ENCODE assay signal across 8 cellular contexts in the genomic region with DNA sequence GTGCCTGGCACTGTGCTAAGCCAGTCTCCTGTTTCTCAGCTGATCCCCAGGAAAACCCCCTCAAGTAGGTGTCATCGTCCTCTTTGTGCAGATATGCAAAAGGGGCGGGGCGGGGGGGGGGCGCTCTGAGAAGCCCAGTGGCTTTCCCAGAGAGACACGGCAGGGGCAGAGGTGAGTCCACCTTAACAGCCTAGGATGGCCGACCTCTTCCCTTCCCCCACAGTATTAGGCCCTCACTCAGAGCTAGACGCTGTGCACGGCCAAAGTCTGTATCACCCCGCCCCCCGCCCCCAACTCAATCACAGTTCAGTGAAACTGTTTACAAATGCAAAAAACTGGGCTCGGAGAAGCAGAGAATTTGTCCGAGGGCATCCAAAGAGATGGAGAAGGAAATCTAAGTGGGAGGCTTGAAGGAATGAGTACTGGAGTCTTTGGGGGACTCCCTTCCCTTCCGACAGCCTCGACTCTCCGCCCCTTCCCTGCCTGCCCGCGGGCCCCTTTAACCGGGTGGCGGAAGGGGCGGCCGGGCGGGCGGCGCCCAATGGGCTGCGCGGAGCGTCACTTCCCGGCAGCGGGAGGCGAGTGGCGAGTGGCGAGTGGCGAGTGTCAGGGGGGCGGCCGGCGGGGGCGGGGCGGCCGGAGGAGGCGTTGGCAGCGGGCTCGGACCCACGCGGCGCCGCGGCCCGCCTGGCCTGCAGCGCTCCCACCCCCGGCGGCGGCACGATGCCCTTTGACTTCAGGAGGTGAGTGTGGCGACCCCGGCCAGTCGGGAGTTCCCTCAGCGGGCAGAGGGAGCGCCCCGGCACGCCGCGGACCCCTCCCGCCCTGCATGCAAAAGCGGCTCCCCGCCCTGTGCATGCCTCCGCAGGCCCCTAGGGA. TPM values are rescaled to one million over a fixed set of nuclear protein-coding genes. Genes with fewer than 3 reads are reported as not detected.
DNase-seq lines count a peak whose midpoint lies in the region; ATAC-seq and TF ChIP-seq lines count a peak whose summit lies in the region.

Gene ERGIC1 (plus strand): TSS at position 561 of the 879 bp plus-strand sequence. CDS start 163 bp downstream, at position 724.

- H3K27ac Mint-ChIP-seq in Calu3 (ENCODE audit: unreplicated experiment): peak within 1 kb of the TSS; percentile 66
- peak within 1 kb of the TSS; percentile 90 to 98 (median 96) for H3K27ac Mint-ChIP-seq in naive thymus-derived CD8-positive, alpha-beta T cell
- H3K27ac Mint-ChIP-seq in stimulated activated naive CD8-positive, alpha-beta T cell treated with anti-CD3 and anti-CD28 coated beads, Interleukin-15, amount 100 ng/mL, for 72 hours: peak within 1 kb of the TSS; percentile 91 to 94

- peaks cover 31% of the 10 kb centered on the region for H3K36me3 Mint-ChIP-seq in Calu3 (ENCODE audit: insufficient read depth, unreplicated experiment)
- H3K36me3 Mint-ChIP-seq in naive thymus-derived CD8-positive, alpha-beta T cell: no peaks in the 10 kb centered on the region

- no peaks in the 10 kb centered on the region for H3K27me3 Mint-ChIP-seq in Calu3 (ENCODE audit: unreplicated experiment)
- H3K27me3 Mint-ChIP-seq in naive thymus-derived CD8-positive, alpha-beta T cell: no peaks in the 10 kb centered on the region
- H3K27me3 Mint-ChIP-seq in stimulated activated naive CD8-positive, alpha-beta T cell treated with anti-CD3 and anti-CD28 coated beads, Interleukin-15, amount 100 ng/mL, for 72 hours: no peaks in the 10 kb centered on the region

- no peaks in the 10 kb centered on the region for H3K9me3 Mint-ChIP-seq in Calu3 (ENCODE audit: low read depth, unreplicated experiment)
- no peaks in the 10 kb centered on the region for H3K9me3 Mint-ChIP-seq in naive thymus-derived CD8-positive, alpha-beta T cell
- no peaks in the 10 kb centered on the region for H3K9me3 Mint-ChIP-seq in stimulated activated naive CD8-positive, alpha-beta T cell treated with anti-CD3 and anti-CD28 coated beads, Interleukin-15, amount 100 ng/mL, for 72 hours

- peak within 1 kb of the TSS; percentile 79 for H3K4me3 Mint-ChIP-seq in Calu3 (ENCODE audit: low read depth, unreplicated experiment)
- H3K4me3 Mint-ChIP-seq in naive thymus-derived CD8-positive, alpha-beta T cell: peak within 1 kb of the TSS; percentile 81 to 94 (median 85)
- peak within 1 kb of the TSS; percentile 85 to 89 for H3K4me3 Mint-ChIP-seq in stimulated activated naive CD8-positive, alpha-beta T cell treated with anti-CD3 and anti-CD28 coated beads, Interleukin-15, amount 100 ng/mL, for 72 hours

- intact Hi-C loops in Calu3 (cut with micrococcal nuclease; ENCODE audit: unreplicated experiment): loop anchor here (2.0 to 10.0 kb wide), 2 partner anchors 63 to 71 kb away; partner anchors contain the start of gene DUSP1

- BruUV-seq in Calu3 (replicated peaks; lab: Mats Ljungman, UMichigan): TSS peak; percentile 98

- CTCF ChIA-PET in Calu3 (lab: Charles Lee): interaction anchor here (0.5 kb wide), 1 partner anchor 63 kb away, joined by 3 read pairs; the partner anchor contains the start of gene DUSP1

- ATAC-seq in naive thymus-derived CD8-positive, alpha-beta T cell: peak; percentile 69 to 84
- peak; percentile 77 for ATAC-seq in stimulated activated naive CD8-positive, alpha-beta T cell treated with anti-CD3 and anti-CD28 coated beads, Interleukin-15, amount 100 ng/mL, for 72 hours

- POLR2A ChIA-PET in naive thymus-derived CD8-positive, alpha-beta T cell (lab: Charles Lee): interaction anchor here (0.5 to 8.2 kb wide), 4 partner anchors 56 to 845 kb away, joined by 3 to 110 read pairs (median 3); partner anchors contain the start of gene DUSP1

- TF ChIP-seq CTCF in Calu3 (IDR thresholded peaks at IDR 0.05; ENCODE audit: unreplicated experiment): no peak
- TF ChIP-seq CTCF in GM20000 (IDR thresholded peaks at IDR 0.05; ENCODE audit: extremely low read depth, missing control alignments): no peak
- no peak for TF ChIP-seq CTCF in fibroblast of pulmonary artery (IDR thresholded peaks at IDR 0.05; ENCODE audit: low read length, missing control alignments)

- H3K4me3 ChIP-seq in fibroblast of pulmonary artery (replicated peaks; ENCODE audit: low read depth, low read length): peak within 1 kb of the TSS; percentile 91

- H3K4me1 Mint-ChIP-seq in Calu3 (ENCODE audit: low read depth, unreplicated experiment): peaks cover 29% of the 10 kb centered on the region
- peaks cover 18 to 50% (median 41%) of the 10 kb centered on the region in 4 donors for H3K4me1 Mint-ChIP-seq in naive thymus-derived CD8-positive, alpha-beta T cell
- peaks cover 46% of the 10 kb centered on the region for H3K4me1 Mint-ChIP-seq in stimulated activated naive CD8-positive, alpha-beta T cell treated with anti-CD3 and anti-CD28 coated beads, Interleukin-15, amount 100 ng/mL, for 72 hours

- DNase-seq in Calu3 (peak; percentile 87), GM20000 (ENCODE audit: low spot score) (peak; percentile 94), HT-29 (ENCODE audit: low spot score) (peak; percentile 76), RPMI8226 (peak; percentile 84), fibroblast of pulmonary artery (ENCODE audit: low read depth) (peak; percentile 87)
- DNase-seq in activated T-helper 9 cell treated with anti-CD3 and anti-CD28 coated beads, Interleukin-2, amount 50 U/mL, for 16 hours (ENCODE audit: low read depth): peak; percentile 51
- peak; percentile 50 to 83 (median 68) for DNase-seq in naive thymus-derived CD8-positive, alpha-beta T cell
- DNase-seq in stimulated activated naive CD8-positive, alpha-beta T cell treated with anti-CD3 and anti-CD28 coated beads, Interleukin-15, amount 100 ng/mL, for 72 hours: peak; percentile 64 to 66

RNA-seq across cellular contexts. Expression of gene ERGIC1, which starts in this region (rescaled TPM):
- total RNA-seq in Calu3 (2022): 231 and 235 TPM in 2 replicates
- 132 and 159 TPM in 2 replicates for total RNA-seq in HT-29 (2014; rRNA removed; shearing (Covaris generic))
- 10 to 100 TPM; 68.0 to 74.4 TPM for total RNA-seq in naive thymus-derived CD8-positive, alpha-beta T cell
- 10 to 100 TPM; 18.4 to 23.8 (median 21.5) TPM for polyA plus RNA-seq in naive thymus-derived CD8-positive, alpha-beta T cell

Comparison
In these comparisons a context has a peak if more than half of its experiments do, and no peak if none do; other contexts are left out.
1. Peak in every context shown above with its lines: DNase-seq, ATAC-seq and H3K4me3 ChIP-seq.